In genomic region chr18:12883003-12883683, GRCh38 we compare ENCODE assay signal across 8 cellular contexts. TPM values are rescaled to one million over a fixed set of nuclear protein-coding genes. Genes with fewer than 3 reads are reported as not detected.
DNase-seq lines count a peak whose midpoint lies in the region; ATAC-seq and TF ChIP-seq lines count a peak whose summit lies in the region.

No MANE protein-coding gene starts in this region.

- peak overlapping the region; percentile 67 for H3K27ac Mint-ChIP-seq in WTC11

- no peaks in the 10 kb centered on the region for H3K9me2 ChIP-seq in neural cell (ENCODE audit: insufficient read depth, low read length)

- H3K36me3 Mint-ChIP-seq in WTC11, result no peaks in the 10 kb centered on the region

- H3K9me3 Mint-ChIP-seq in WTC11, result peaks cover 7% of the 10 kb centered on the region; the same call in 1 of the 2 replicates

- under 1% methylated on average over 21 of the region's 53 CpGs for WGBS in esophagus muscularis mucosa

- peak overlapping the region; percentile 97 for H3K9ac ChIP-seq in neural cell (ENCODE audit: low read length)

- peak; percentile 23 for DNase-seq in stimulated activated CD4-positive, alpha-beta T cell treated with anti-CD3 and anti-CD28 coated beads, Interleukin-15, amount 100 ng/mL, for 24 hours
- no peak for DNase-seq in stimulated activated CD4-positive, alpha-beta T cell treated with anti-CD3 and anti-CD28 coated beads, Interleukin-4, amount 100 ng/mL, for 4 hours
- DNase-seq in WTC11 (ENCODE audit: low spot score), result no peak
- DNase-seq in esophagus muscularis mucosa (ENCODE audit: extremely low spot score), result no peak
- DNase-seq in cerebellar nuclear complex (lab: John Stamatoyannopoulos, UW), result no peak
- DNase-seq in SW 1271 (lab: John Stamatoyannopoulos, UW), result no peak

- POLR2A ChIA-PET in WTC11 (lab: Charles Lee), result interaction anchor here (0.6 to 1.7 kb wide), 17 partner anchors 10 to 445 kb away, joined by 3 to 20 read pairs (median 4); partner anchors contain the start of genes CEP76 and SEH1L

- H3K36me3 ChIP-seq in esophagus muscularis mucosa (no peaks in the 10 kb centered on the region), neural cell (ENCODE audit: insufficient read depth, low read length) (no peaks in the 10 kb centered on the region)

- H3K4me2 ChIP-seq in neural cell (ENCODE audit: low read length), result peak overlapping the region; percentile 85

- peak; percentile 6 for ATAC-seq in HG03175 (IDR thresholded peaks at IDR 0.05; ENCODE audit: unreplicated experiment)
- ATAC-seq in WTC11, result no peak

- H3K4me3 Mint-ChIP-seq in WTC11, result peak overlapping the region; percentile 80

- H3K27me3 ChIP-seq in esophagus muscularis mucosa (no peaks in the 10 kb centered on the region), neural cell (ENCODE audit: insufficient read depth, low read depth, low read length) (no peaks in the 10 kb centered on the region)

- peaks cover 5% of the 10 kb centered on the region for H3F3A ChIP-seq in neural cell (ENCODE audit: insufficient read depth, low read length, poor library complexity, severe bottlenecking)

- peak overlapping the region; percentile 90 for H2AFZ ChIP-seq in neural cell (ENCODE audit: low read depth, low read length)

- TF ChIP-seq POLR2A in esophagus muscularis mucosa (IDR thresholded peaks at IDR 0.05; ENCODE audit: low read depth), result no peak

- TF ChIP-seq RAD21 in neural cell (conservative IDR thresholded peaks at IDR 0.05), result no peak

- H3K9me3 ChIP-seq in esophagus muscularis mucosa (no peaks in the 10 kb centered on the region), neural cell (ENCODE audit: low read length) (no peaks in the 10 kb centered on the region)

- H3K27ac ChIP-seq in esophagus muscularis mucosa (replicated peaks in 1 of 4) (peak overlapping the region; percentile 97 to 99 (median 98)), neural cell (ENCODE audit: low read length) (peak overlapping the region; percentile 97)

- CTCF ChIA-PET in WTC11 (lab: Charles Lee), result interaction anchor here (0.6 to 3.6 kb wide), 12 partner anchors 8 to 555 kb away, joined by 3 to 10 read pairs (median 4); partner anchors contain the start of gene AFG3L2

- H3K4me3 ChIP-seq in esophagus muscularis mucosa (peak overlapping the region; percentile 72 to 93 (median 76)), neural cell (ENCODE audit: low read length) (peak overlapping the region; percentile 89)

- H3K4me1 Mint-ChIP-seq in WTC11, result peaks cover 64% of the 10 kb centered on the region

- intact Hi-C loops in esophagus muscularis mucosa (cut with DNase I), result loop anchor here (10.0 kb wide), 1 partner anchor 508 kb away; the partner anchor contains the start of gene AFG3L2

- no peaks in the 10 kb centered on the region for H4K20me1 ChIP-seq in neural cell (ENCODE audit: insufficient read depth)

- H3K4me1 ChIP-seq in esophagus muscularis mucosa, result peaks cover 7 to 40% (median 34%) of the 10 kb centered on the region in 4 donors

- no peak for TF ChIP-seq EP300 in esophagus muscularis mucosa (IDR thresholded peaks at IDR 0.05)
- no peak for TF ChIP-seq EP300 in neural cell (conservative IDR thresholded peaks at IDR 0.05; ENCODE audit: poor library complexity, severe bottlenecking)

- H3K79me2 ChIP-seq in neural cell (replicated peaks; ENCODE audit: insufficient read depth, low read length), result peaks cover 20% of the 10 kb centered on the region

- peaks cover 2% of the 10 kb centered on the region; the same call in 1 of the 2 replicates for H3K27me3 Mint-ChIP-seq in WTC11 (ENCODE audit: low read depth)

- TF ChIP-seq CTCF in WTC11 (IDR thresholded peaks at IDR 0.05) (no peak), esophagus muscularis mucosa (IDR thresholded peaks at IDR 0.05) (no peak), neural cell (IDR thresholded peaks at IDR 0.05; ENCODE audit: poor library complexity, severe bottlenecking) (no peak)

TF ChIP-seq in WTC11, 78 proteins besides CTCF, POLR2A, EP300 and RAD21 (continues in another document):
- no peak for TF ChIP-seq TEAD1 (CRISPR knock-in tag; IDR thresholded peaks at IDR 0.05)
- no peak for TF ChIP-seq E2F1 (CRISPR knock-in tag; IDR thresholded peaks at IDR 0.05)
- TF ChIP-seq E2F5 (CRISPR knock-in tag; IDR thresholded peaks at IDR 0.05), result no peak
- TF ChIP-seq FOXK1 (CRISPR knock-in tag; IDR thresholded peaks at IDR 0.05), result no peak
- no peak for TF ChIP-seq ESRRA (CRISPR knock-in tag; IDR thresholded peaks at IDR 0.05; ENCODE audit: borderline replicate concordance)
- no peak for TF ChIP-seq JAZF1 (CRISPR knock-in tag; IDR thresholded peaks at IDR 0.05)
- TF ChIP-seq TP53 (CRISPR knock-in tag; IDR thresholded peaks at IDR 0.05), result no peak
- TF ChIP-seq ZNF317 (CRISPR knock-in tag; IDR thresholded peaks at IDR 0.05; ENCODE audit: borderline replicate concordance, low read depth), result 0 out of 2 replicates have a peak, but pooled peaks have one; percentile 26
- TF ChIP-seq IRF2 (CRISPR knock-in tag; IDR thresholded peaks at IDR 0.05; ENCODE audit: borderline replicate concordance, low read depth), result no peak
- TF ChIP-seq SMAD4 (CRISPR knock-in tag; IDR thresholded peaks at IDR 0.05), result no peak
- no peak for TF ChIP-seq CDX4 (CRISPR knock-in tag; IDR thresholded peaks at IDR 0.05; ENCODE audit: borderline replicate concordance)
- TF ChIP-seq RORB (CRISPR knock-in tag; IDR thresholded peaks at IDR 0.05), result no peak

TF ChIP-seq in neural cell, 6 proteins besides CTCF, POLR2A, EP300 and RAD21:
- TF ChIP-seq SMC3 (conservative IDR thresholded peaks at IDR 0.05; ENCODE audit: poor library complexity), result no peak
- TF ChIP-seq POLR2AphosphoS5 (IDR thresholded peaks at IDR 0.05), result no peak
- TF ChIP-seq TAF1 (IDR thresholded peaks at IDR 0.05; ENCODE audit: low read depth), result no peak
- no peak for TF ChIP-seq REST (IDR thresholded peaks at IDR 0.05; ENCODE audit: borderline replicate concordance)
- no peak for TF ChIP-seq EZH2 (IDR thresholded peaks at IDR 0.05; ENCODE audit: borderline replicate concordance, insufficient read depth, low read length, poor library complexity, severe bottlenecking)
- no peak for TF ChIP-seq MXI1 (conservative IDR thresholded peaks at IDR 0.05; ENCODE audit: poor library complexity, severe bottlenecking)

RNA-seq across cellular contexts. Expression of gene PTPN2, which starts 0.9 kb away (rescaled TPM):
- total RNA-seq in WTC11 (2021) (37.7 to 45.3 TPM (median 43.3 TPM) in 3 replicates), esophagus muscularis mucosa (10 to 100 TPM; 14.3 to 27.5 (median 18.0) TPM)
- polyA plus RNA-seq in neural cell, result 45.2 and 45.7 TPM in 2 replicates
- polyA minus RNA-seq in neural cell, result 31.9 and 41.0 TPM in 2 replicates
